Comparison of ENCODE assay signal across 35 cellular contexts in genomic region chr1:198806861-198807260, GRCh38.
"Had no signal": no experiment of that assay in that cellular context is flagged by ENCODE, and none has a peak within 500 bp of the region (broad histone marks: within the 10 kb centered on the region; RNA-seq: fewer than 3 reads in every experiment).

No MANE protein-coding gene starts in this region.

- DNase-seq: Karpas-422, Kasumi-1, MG63, MM.1S, MV-4-11, NCI-H1048, NCI-H1092, NCI-H1092 treated with DMSO at 0.1 percent for 48 hours, NCI-H1105, NCI-H1105 treated with DMSO at 0.1 percent for 48 hours, NCI-H1417, NCI-H1417 treated with DMSO at 0.1 percent for 48 hours, NCI-H1436, NCI-H1436 treated with DMSO at 0.1 percent for 48 hours, NCI-H146, NCI-H1694, NCI-H1694 treated with DMSO at 0.1 percent for 48 hours, NCI-H187, NCI-H187 treated with DMSO at 0.1 percent for 48 hours, NCI-H1930, NCI-H2029, NCI-H2029 treated with DMSO at 0.1 percent for 48 hours, NCI-H2081, NCI-H2081 treated with DMSO at 0.1 percent for 48 hours, NCI-H2107, NCI-H2171, NCI-H2171 treated with DMSO at 0.1 percent for 48 hours, NCI-H2227 treated with DMSO at 0.1 percent for 48 hours, NCI-H226, NCI-H345, NCI-H446, NCI-H446 treated with DMSO at 0.1 percent for 48 hours, NCI-H510A, NCI-H510A treated with DMSO at 0.1 percent for 48 hours, NCI-H524 had no signal

- H3K9me3 ChIP-seq: MG63 had no signal

- H3K27me3 ChIP-seq: MG63 had no signal

- H3K4me3 ChIP-seq: MG63 had no signal

- H3K36me3 ChIP-seq: MG63 had no signal
